In the genomic region with DNA sequence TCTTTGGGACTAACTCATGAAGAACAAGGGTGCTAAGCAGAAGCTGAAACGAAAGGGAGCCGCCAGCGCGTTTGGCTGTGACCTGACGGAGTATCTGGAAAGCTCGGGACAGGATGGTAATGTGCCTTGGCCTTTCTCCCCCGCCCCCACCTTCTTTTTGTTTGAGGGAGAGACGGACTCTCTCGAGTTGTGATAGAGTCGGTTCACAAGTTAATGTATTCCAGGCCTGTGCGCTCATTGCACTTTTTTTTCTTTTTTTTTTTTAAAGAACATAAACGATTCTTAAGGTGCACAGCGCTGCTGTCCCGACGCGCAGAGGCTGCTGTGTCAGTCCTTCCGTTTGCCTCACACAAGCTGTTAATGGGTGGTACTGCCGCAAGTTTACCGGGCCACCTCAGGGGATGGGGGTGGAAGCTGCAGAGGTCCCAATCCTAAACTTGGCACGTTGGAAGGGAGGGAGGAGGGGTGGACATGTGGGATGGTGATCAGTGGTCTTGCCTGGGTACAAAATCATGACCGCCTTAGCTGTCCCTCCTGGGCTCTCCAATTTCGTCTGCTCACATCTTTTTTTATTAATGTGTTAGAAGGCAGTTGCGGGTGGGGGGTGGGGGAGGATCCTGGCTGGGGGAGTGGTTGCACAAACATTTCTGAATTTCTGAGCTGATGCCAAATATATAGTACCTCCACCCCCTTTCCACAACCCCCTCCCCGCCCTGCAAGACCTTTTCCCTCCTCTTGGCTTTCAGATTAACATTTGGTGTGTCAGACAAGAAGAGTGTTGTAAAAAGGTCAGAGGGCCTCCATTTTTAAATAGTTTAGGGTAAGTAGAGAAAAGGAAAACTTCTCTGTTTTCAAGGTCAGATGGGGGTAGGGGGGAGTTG, we compare ENCODE assay signal across 8 cellular contexts. TPM values are rescaled to one million over a fixed set of nuclear protein-coding genes. Genes with fewer than 3 reads are reported as not detected.
A peak's percentile ranks its signal among the peaks of the same experiment; 100 is the strongest.
DNase-seq lines count a peak whose midpoint lies in the region; ATAC-seq and TF ChIP-seq lines count a peak whose summit lies in the region.

No MANE protein-coding gene starts in this region.

- H4K20me1 ChIP-seq in SU-DHL-6 (ENCODE audit: low read depth, low read length) = no peaks in the 10 kb centered on the region

- H3K27ac ChIP-seq in SU-DHL-6 (ENCODE audit: low read depth, low read length) (no peak overlapping the region), ascending aorta (peak overlapping the region; percentile 94 to 96)

- ATAC-seq in GM18907 (IDR thresholded peaks at IDR 0.05; ENCODE audit: unreplicated experiment) (peak; percentile 31), HG03135 (IDR thresholded peaks at IDR 0.05; ENCODE audit: unreplicated experiment) (peak; percentile 41)

- DNase-seq in AG08395 (ENCODE audit: low spot score) = peak; percentile 24
- DNase-seq in ascending aorta (ENCODE audit: low spot score in 2 of 2) = peak in 1 of 2 donors; percentile 67
- DNase-seq in iPS-NIHi7 (ENCODE audit: extremely low spot score) = peak; percentile 32
- peak; percentile 27 to 29 for DNase-seq in stimulated activated CD4-positive, alpha-beta T cell treated with anti-CD3 and anti-CD28 coated beads, Interleukin-15, amount 100 ng/mL, for 1 hour (ENCODE audit: low read depth in 1 of 2, low spot score in 1 of 2)
- no peak for DNase-seq in NCI-H2196 treated with DMSO at 0.1 percent for 48 hours (lab: John Stamatoyannopoulos, UW; ENCODE audit: unreplicated experiment)

- intact Hi-C loops in ascending aorta (cut with DNase I) = loop anchor here (1.0 to 5.0 kb wide), 3 partner anchors 27 to 172 kb away; a partner anchor contains a TSS

- H3K9ac ChIP-seq in SU-DHL-6 (ENCODE audit: low read length) = peak overlapping the region; percentile 47; the same call in 1 of the 2 replicates

- peaks cover 6 to 18% of the 10 kb centered on the region in 2 donors for H3K4me1 ChIP-seq in ascending aorta

- H3K4me2 ChIP-seq in SU-DHL-6 (ENCODE audit: low read depth, low read length, poor library complexity, severe bottlenecking) = peak overlapping the region; percentile 71

- H3K4me3 ChIP-seq in SU-DHL-6 (ENCODE audit: insufficient read depth, low read length, poor library complexity, severe bottlenecking) = no peak overlapping the region
- H3K4me3 ChIP-seq in ascending aorta = peak overlapping the region; percentile 78 to 80

- H3K36me3 ChIP-seq in SU-DHL-6 (ENCODE audit: low read length) = no peaks in the 10 kb centered on the region
- H3K36me3 ChIP-seq in ascending aorta = no peaks in the 10 kb centered on the region

- no peaks in the 10 kb centered on the region for H3K9me2 ChIP-seq in SU-DHL-6 (replicated peaks; ENCODE audit: insufficient read depth, low read length)

- no peaks in the 10 kb centered on the region for H3K79me2 ChIP-seq in SU-DHL-6 (ENCODE audit: insufficient read depth, low read length)

- no peak for TF ChIP-seq CTCF in SU-DHL-6 (IDR thresholded peaks at IDR 0.05; ENCODE audit: insufficient read depth, low read length, poor library complexity, severe bottlenecking)
- no peak for TF ChIP-seq CTCF in ascending aorta (IDR thresholded peaks at IDR 0.05)

- H3F3A ChIP-seq in SU-DHL-6 (ENCODE audit: insufficient read depth) = no peaks in the 10 kb centered on the region

- no peaks in the 10 kb centered on the region for H3K9me3 ChIP-seq in SU-DHL-6 (ENCODE audit: insufficient read depth, low read length)
- H3K9me3 ChIP-seq in ascending aorta = no peaks in the 10 kb centered on the region

- peak overlapping the region; percentile 97 for H2AFZ ChIP-seq in SU-DHL-6 (ENCODE audit: low read depth, low read length, severe bottlenecking)

- H3K27me3 ChIP-seq in SU-DHL-6 (ENCODE audit: low read length) (no peaks in the 10 kb centered on the region), ascending aorta (no peaks in the 10 kb centered on the region)

RNA-seq across cellular contexts. Expression of a gene that starts 0.9 kb away (rescaled TPM):
- total RNA-seq in ascending aorta = 31.4 TPM

RNA-seq across cellular contexts. Expression of a gene that starts 54.5 kb away (rescaled TPM):
- 6.4 TPM for total RNA-seq in ascending aorta
